In the genomic region with DNA sequence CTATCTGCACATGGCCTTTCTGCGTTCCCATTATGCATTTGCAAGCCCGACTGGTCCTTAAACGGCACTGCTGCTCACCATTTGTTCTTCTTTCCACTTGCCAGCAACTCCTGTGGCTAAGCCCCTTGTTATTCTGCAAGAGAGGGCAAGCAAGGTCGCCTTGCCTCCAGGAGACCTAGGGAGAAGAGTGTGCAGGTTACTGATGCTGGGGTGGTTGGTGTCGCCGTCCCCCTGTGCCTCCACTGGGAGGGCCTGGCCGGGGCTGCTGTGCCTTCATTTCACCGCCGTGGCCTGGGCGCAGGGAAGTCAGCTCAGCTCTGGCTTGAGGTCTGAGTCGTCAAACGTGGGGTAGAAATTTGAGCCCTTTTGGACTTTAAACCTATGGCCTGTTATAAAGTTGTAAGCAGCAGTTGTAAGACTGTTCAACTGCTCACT, we compare ENCODE assay signal across 15 cellular contexts. TPM values are rescaled to one million over a fixed set of nuclear protein-coding genes. Genes with fewer than 3 reads are reported as not detected.
"Had no signal": no experiment of that assay in that cellular context is flagged by ENCODE, and none has a peak within 500 bp of the region (broad histone marks: within the 10 kb centered on the region; RNA-seq: fewer than 3 reads in every experiment).

No MANE protein-coding gene starts in this region.

- H3K36me3 ChIP-seq: prostate gland had no signal

- FAIRE-seq: kidney had no signal

- H3K9me3 Mint-ChIP-seq: activated CD4-positive, alpha-beta memory T cell treated with anti-CD3 and anti-CD28 coated beads for 36 hours; activated naive CD4-positive, alpha-beta T cell treated with anti-CD3 and anti-CD28 coated beads, Interleukin-2, amount 50 U/mL, for 24 hours; activated T-cell treated with anti-CD3 and anti-CD28 coated beads, Interleukin-2, amount 50 U/mL, for 24 hours; memory B cell; natural killer cell treated with Interleukin-12 subunit alpha and Interleukin-12 subunit beta and Interleukin-15 and Interleukin-18, amount 100 ng/mL, for 72 hours; stimulated activated effector memory CD8-positive, alpha-beta T cell treated with anti-CD3 and anti-CD28 coated beads, Interleukin-12 subunit alpha, Interleukin-12 subunit beta, amount 100 ng/mL, for 72 hours had no signal

- H3K27ac ChIP-seq: prostate gland, VCaP had no signal

- H3K4me1 Mint-ChIP-seq: activated CD4-positive, alpha-beta T cell treated with anti-CD3 and anti-CD28 coated beads for 36 hours; activated naive CD4-positive, alpha-beta T cell treated with anti-CD3 and anti-CD28 coated beads, Interleukin-2, amount 50 U/mL, for 24 hours; memory B cell; stimulated activated effector memory CD8-positive, alpha-beta T cell treated with anti-CD3 and anti-CD28 coated beads, Interleukin-12 subunit alpha, Interleukin-12 subunit beta, amount 100 ng/mL, for 72 hours had no signal

- H3K4me3 Mint-ChIP-seq: activated CD4-positive, alpha-beta memory T cell treated with anti-CD3 and anti-CD28 coated beads for 36 hours; activated CD4-positive, alpha-beta T cell treated with anti-CD3 and anti-CD28 coated beads for 36 hours; activated naive CD4-positive, alpha-beta T cell treated with anti-CD3 and anti-CD28 coated beads, Interleukin-2, amount 50 U/mL, for 24 hours; activated T-cell treated with anti-CD3 and anti-CD28 coated beads, Interleukin-2, amount 50 U/mL, for 24 hours; memory B cell; natural killer cell treated with Interleukin-12 subunit alpha and Interleukin-12 subunit beta and Interleukin-15 and Interleukin-18, amount 100 ng/mL, for 72 hours; stimulated activated effector memory CD8-positive, alpha-beta T cell treated with anti-CD3 and anti-CD28 coated beads, Interleukin-12 subunit alpha, Interleukin-12 subunit beta, amount 100 ng/mL, for 72 hours had no signal

- ATAC-seq: activated CD4-positive, alpha-beta T cell treated with anti-CD3 and anti-CD28 coated beads for 36 hours; esophagus mucosa; left ventricle myocardium superior; natural killer cell treated with Interleukin-12 subunit alpha and Interleukin-12 subunit beta and Interleukin-15 and Interleukin-18, amount 100 ng/mL, for 72 hours; right cardiac atrium; stimulated activated effector memory CD8-positive, alpha-beta T cell treated with anti-CD3 and anti-CD28 coated beads, Interleukin-12 subunit alpha, Interleukin-12 subunit beta, amount 100 ng/mL, for 72 hours had no signal

- H3K4me3 ChIP-seq: prostate gland had no signal

- H3K27me3 Mint-ChIP-seq: activated CD4-positive, alpha-beta memory T cell treated with anti-CD3 and anti-CD28 coated beads for 36 hours; activated CD4-positive, alpha-beta T cell treated with anti-CD3 and anti-CD28 coated beads for 36 hours; activated naive CD4-positive, alpha-beta T cell treated with anti-CD3 and anti-CD28 coated beads, Interleukin-2, amount 50 U/mL, for 24 hours; activated T-cell treated with anti-CD3 and anti-CD28 coated beads, Interleukin-2, amount 50 U/mL, for 24 hours had no signal

- H3K4me1 ChIP-seq: prostate gland had no signal

- H3K36me3 Mint-ChIP-seq: activated CD4-positive, alpha-beta memory T cell treated with anti-CD3 and anti-CD28 coated beads for 36 hours; activated naive CD4-positive, alpha-beta T cell treated with anti-CD3 and anti-CD28 coated beads, Interleukin-2, amount 50 U/mL, for 24 hours; memory B cell; natural killer cell treated with Interleukin-12 subunit alpha and Interleukin-12 subunit beta and Interleukin-15 and Interleukin-18, amount 100 ng/mL, for 72 hours; stimulated activated effector memory CD8-positive, alpha-beta T cell treated with anti-CD3 and anti-CD28 coated beads, Interleukin-12 subunit alpha, Interleukin-12 subunit beta, amount 100 ng/mL, for 72 hours had no signal

- H3K9me3 ChIP-seq: prostate gland had no signal

- DNase-seq: activated CD4-positive, alpha-beta memory T cell treated with anti-CD3 and anti-CD28 coated beads for 36 hours; activated CD4-positive, alpha-beta T cell treated with anti-CD3 and anti-CD28 coated beads for 36 hours; activated T-cell treated with anti-CD3 and anti-CD28 coated beads, Interleukin-2, amount 50 U/mL, for 24 hours; kidney; left ventricle myocardium superior; right cardiac atrium; stimulated activated CD4-positive, alpha-beta T cell treated with anti-CD3 and anti-CD28 coated beads, Interleukin-1b, Interleukin-23, amount 100 ng/mL, for 48 hours had no signal

- H3K27ac Mint-ChIP-seq: activated CD4-positive, alpha-beta memory T cell treated with anti-CD3 and anti-CD28 coated beads for 36 hours; activated CD4-positive, alpha-beta T cell treated with anti-CD3 and anti-CD28 coated beads for 36 hours; activated naive CD4-positive, alpha-beta T cell treated with anti-CD3 and anti-CD28 coated beads, Interleukin-2, amount 50 U/mL, for 24 hours; activated T-cell treated with anti-CD3 and anti-CD28 coated beads, Interleukin-2, amount 50 U/mL, for 24 hours; memory B cell; natural killer cell treated with Interleukin-12 subunit alpha and Interleukin-12 subunit beta and Interleukin-15 and Interleukin-18, amount 100 ng/mL, for 72 hours; stimulated activated effector memory CD8-positive, alpha-beta T cell treated with anti-CD3 and anti-CD28 coated beads, Interleukin-12 subunit alpha, Interleukin-12 subunit beta, amount 100 ng/mL, for 72 hours had no signal

RNA-seq across cellular contexts. Expression of gene SLC6A4, which starts 12.7 kb away (rescaled TPM):
- total RNA-seq: activated CD4-positive, alpha-beta memory T cell treated with anti-CD3 and anti-CD28 coated beads for 36 hours; activated CD4-positive, alpha-beta T cell treated with anti-CD3 and anti-CD28 coated beads for 36 hours; left ventricle myocardium superior; T-helper 1 cell treated with Interleukin-12 subunit alpha and Interleukin-12 subunit beta and Interleukin-4 antibody, amounts not matched to agents 30 ng/mL and 1 ng/mL, for 36 hours had no signal
